In genomic region chr14:67490201-67490600, GRCh38 we compare ENCODE assay signal across 1 cellular context.
TF ChIP-seq lines count a peak whose summit lies in the region.

No MANE protein-coding gene starts in this region.

TF ChIP-seq in H1, 55 proteins besides CTCF, POLR2A, EP300 and RAD21:
- no peak for TF ChIP-seq CHD7 (IDR thresholded peaks at IDR 0.05; ENCODE audit: insufficient replicate concordance, low read length)
- TF ChIP-seq HDAC6 (IDR thresholded peaks at IDR 0.05; ENCODE audit: low read depth, low read length) = no peak
- no peak for TF ChIP-seq TAF1 (IDR thresholded peaks at IDR 0.05; ENCODE audit: low read depth, low read length)
- TF ChIP-seq FOSL1 (IDR thresholded peaks at IDR 0.05; ENCODE audit: insufficient read depth, low read depth, low read length) = no peak
- TF ChIP-seq RXRA (IDR thresholded peaks at IDR 0.05; ENCODE audit: insufficient read depth, low read depth, low read length) = no peak
- TF ChIP-seq JUND (IDR thresholded peaks at IDR 0.05; ENCODE audit: low read length) = no peak
- TF ChIP-seq MAFK (IDR thresholded peaks at IDR 0.05; ENCODE audit: low read depth, low read length) = no peak
- no peak for TF ChIP-seq ZNF274 (IDR thresholded peaks at IDR 0.05; ENCODE audit: borderline replicate concordance, extremely low read depth, low read length)
- no peak for TF ChIP-seq HDAC2 (IDR thresholded peaks at IDR 0.05; ENCODE audit: borderline replicate concordance in 1 of 2, low read depth in 2 of 2, low read length in 2 of 2)
- TF ChIP-seq NRF1 (IDR thresholded peaks at IDR 0.05; ENCODE audit: low read depth, low read length) = no peak
- TF ChIP-seq CHD2 (IDR thresholded peaks at IDR 0.05; ENCODE audit: low read length) = no peak
- TF ChIP-seq CREB1 (IDR thresholded peaks at IDR 0.05) = no peak
- TF ChIP-seq PHF8 (conservative IDR thresholded peaks at IDR 0.05; ENCODE audit: low read depth, low read length) = no peak
- no peak for TF ChIP-seq SP1 (IDR thresholded peaks at IDR 0.05; ENCODE audit: low read depth, low read length)
- TF ChIP-seq CBX5 (IDR thresholded peaks at IDR 0.05; ENCODE audit: low read depth, low read length) = no peak
- no peak for TF ChIP-seq SUZ12 (IDR thresholded peaks at IDR 0.05; ENCODE audit: low read length)
- TF ChIP-seq POLR2AphosphoS5 (IDR thresholded peaks at IDR 0.05; ENCODE audit: low read depth, low read length) = no peak
